Comparison of ENCODE assay signal across 27 cellular contexts in genomic region chr17:18203308-18203707, GRCh38. TPM values are rescaled to one million over a fixed set of nuclear protein-coding genes. Genes with fewer than 3 reads are reported as not detected.
DNase-seq lines count a peak whose midpoint lies in the region; ATAC-seq, FAIRE-seq and TF ChIP-seq lines count a peak whose summit lies in the region.
"Had no signal": no experiment of that assay in that cellular context is flagged by ENCODE, and none has a peak within 500 bp of the region (broad histone marks: within the 10 kb centered on the region; RNA-seq: fewer than 3 reads in every experiment).

No MANE protein-coding gene starts in this region.

- TF ChIP-seq RAD21 in H1 (IDR thresholded peaks at IDR 0.05 in 1 of 2, conservative IDR thresholded peaks at IDR 0.05 in 1 of 2; ENCODE audit: low read depth in 2 of 2, low read length in 2 of 2), result no peak

- H2BK12ac ChIP-seq in H9 (ENCODE audit: insufficient read length, low read depth, low read length) (no peak overlapping the region), H1 (ENCODE audit: low read depth, low read length) (no peak overlapping the region)

- no peak overlapping the region for H2BK120ac ChIP-seq in H9 (ENCODE audit: low read depth, low read length, poor library complexity, severe bottlenecking)
- no peak overlapping the region for H2BK120ac ChIP-seq in H1 (replicated peaks; ENCODE audit: low read depth, low read length)

- no peak overlapping the region for H3K56ac ChIP-seq in H9 (ENCODE audit: insufficient read length, low read depth, low read length)
- no peak overlapping the region for H3K56ac ChIP-seq in H1 (replicated peaks; ENCODE audit: insufficient read length, low read depth, low read length)

- H3K36me3 Mint-ChIP-seq in CD8-positive, alpha-beta memory T cell, result peaks cover 3 to 83% (median 10%) of the 10 kb centered on the region in 3 donors
- peaks cover 16 to 57% (median 30%) of the 10 kb centered on the region in 3 experiments for H3K36me3 Mint-ChIP-seq in H9 (ENCODE audit: insufficient read depth in 1 of 3, low read depth in 3 of 3)

- no peak overlapping the region for H3K4ac ChIP-seq in H9 (ENCODE audit: low read depth, low read length)
- H3K4ac ChIP-seq in H1 (replicated peaks; ENCODE audit: insufficient read length, low read depth, low read length), result no peak overlapping the region

- no peak overlapping the region for H2AK5ac ChIP-seq in H9 (ENCODE audit: insufficient read length, low read length)
- H2AK5ac ChIP-seq in H1 (ENCODE audit: low read depth, low read length), result no peak overlapping the region

- no peaks in the 10 kb centered on the region for H3K9me3 Mint-ChIP-seq in CD8-positive, alpha-beta memory T cell
- H3K9me3 Mint-ChIP-seq in H9, result no peaks in the 10 kb centered on the region
- H3K9me3 Mint-ChIP-seq: mesothelial cell of epicardium, nephron, T-cell had no signal

- H2BK5ac ChIP-seq in H9 (ENCODE audit: insufficient read length, low read length), result no peak overlapping the region
- H2BK5ac ChIP-seq in H1 (ENCODE audit: low read depth, low read length), result no peak overlapping the region

- no peak overlapping the region for H4K91ac ChIP-seq in H9 (ENCODE audit: insufficient read length, low read depth, low read length)
- H4K91ac ChIP-seq in H1 (replicated peaks; ENCODE audit: insufficient read length, low read length), result no peak overlapping the region

- H3K9ac ChIP-seq in H9 (ENCODE audit: extremely low read depth, insufficient read length, low read length), result no peak overlapping the region
- no peak overlapping the region for H3K9ac ChIP-seq in H1 (replicated peaks in 1 of 4; ENCODE audit: extremely low read depth in 1 of 4, low read depth in 3 of 4, low read length in 3 of 4)

- H3K27ac Mint-ChIP-seq in CD8-positive, alpha-beta memory T cell, result peak overlapping the region; percentile 14 to 68 (median 48)
- peak overlapping the region; percentile 65 to 88 (median 87); a peak in 6 of 7 replicates for H3K27ac Mint-ChIP-seq in H9
- H3K27ac Mint-ChIP-seq: mesothelial cell of epicardium, nephron, T-cell had no signal

- CTCF ChIA-PET in CD8-positive, alpha-beta memory T cell (lab: Charles Lee), result no interaction called here
- CTCF ChIA-PET in H1 (lab: Charles Lee; ENCODE audit: partially characterized antibody), result interaction anchor here (0.7 to 9.0 kb wide), 7 partner anchors 12 to 88 kb away, joined by 3 to 99 read pairs (median 4); no protein-coding TSS in a partner anchor

- no peak for TF ChIP-seq EP300 in H1 (IDR thresholded peaks at IDR 0.05; ENCODE audit: borderline replicate concordance in 1 of 2, low read depth in 2 of 2, low read length in 2 of 2)

- no peak overlapping the region for H4K5ac ChIP-seq in H9 (ENCODE audit: insufficient read length, low read depth, low read length)
- no peak overlapping the region for H4K5ac ChIP-seq in H1 (ENCODE audit: insufficient read length, low read depth, low read length)

- WGBS in H9 (ENCODE audit: extremely low coverage, insufficient read length, low lambda C conversion rate), result no CpG with 5 or more reads among the region's 7 CpGs
- 75% methylated on average over 7 of the region's 7 CpGs; no CpG with 5 or more reads in 1 of the 2 experiments for WGBS in H1 (ENCODE audit: extremely low coverage in 1 of 2, insufficient coverage in 1 of 2, insufficient read length in 1 of 2, insufficient replicate concordance in 2 of 2, low coverage in 1 of 2, low lambda C conversion rate in 2 of 2, missing lambda C conversion rate in 1 of 2), 2 experiments

- H3K79me2 ChIP-seq in H9 (ENCODE audit: insufficient read depth, low read length) (peaks cover under 1% of the 10 kb centered on the region; the same call in 1 of the 2 replicates), H1 (ENCODE audit: control insufficient read depth in 1 of 2, insufficient read depth in 2 of 2, low read length in 2 of 2) (peaks cover 0 to 54% of the 10 kb centered on the region in 2 experiments; a peak in 2 of 4 replicates)

- peaks cover 26 to 44% (median 37%) of the 10 kb centered on the region in 3 donors for H3K4me1 Mint-ChIP-seq in CD8-positive, alpha-beta memory T cell
- peaks cover 22 to 25% of the 10 kb centered on the region in 2 experiments for H3K4me1 Mint-ChIP-seq in H9
- H3K4me1 Mint-ChIP-seq: mesothelial cell of epicardium, nephron had no signal

- no peaks in the 10 kb centered on the region for H3K27me3 Mint-ChIP-seq in CD8-positive, alpha-beta memory T cell
- no peaks in the 10 kb centered on the region for H3K27me3 Mint-ChIP-seq in H9 (ENCODE audit: low read depth)
- H3K27me3 Mint-ChIP-seq: CD4-positive, alpha-beta memory T cell; T-cell had no signal

- ATAC-seq in mucosa of descending colon (peak; percentile 78), HG02798 (IDR thresholded peaks at IDR 0.05; ENCODE audit: poor library complexity, unreplicated experiment) (no peak)
- ATAC-seq: stimulated activated naive CD8-positive, alpha-beta T cell treated with anti-CD3 and anti-CD28 coated beads, Interleukin-15, Interleukin-2, amounts not matched to agents 100 U/mL and 50 U/mL, for 24 hours; T-cell had no signal

- H3K27me3 ChIP-seq in CD8-positive, alpha-beta memory T cell (ENCODE audit: insufficient read depth, low read length, poor library complexity, severe bottlenecking), result no peaks in the 10 kb centered on the region
- no peaks in the 10 kb centered on the region for H3K27me3 ChIP-seq in H9 (ENCODE audit: insufficient read depth, low read length)
- no peaks in the 10 kb centered on the region for H3K27me3 ChIP-seq in H1 (replicated peaks in 1 of 4; ENCODE audit: control insufficient read depth in 3 of 4, extremely low read depth in 1 of 4, insufficient read depth in 3 of 4, low read length in 3 of 4)
- H3K27me3 ChIP-seq: thyroid gland had no signal

- no peak overlapping the region for H3K4me3 ChIP-seq in CD8-positive, alpha-beta memory T cell (ENCODE audit: low read length)
- H3K4me3 ChIP-seq in H1 (ENCODE audit: extremely low read depth in 1 of 4, insufficient read depth in 2 of 4, low read depth in 3 of 4, low read length in 4 of 4) (no peak overlapping the region), mucosa of descending colon (no peak overlapping the region)
- H3K4me3 ChIP-seq: skin epidermis, thyroid gland had no signal

- H2BK15ac ChIP-seq in H9 (ENCODE audit: low read depth, low read length) (no peak overlapping the region), H1 (ENCODE audit: low read length) (no peak overlapping the region)

- H3K23me2 ChIP-seq in H9 (ENCODE audit: insufficient read length, low read depth, low read length, poor library complexity, severe bottlenecking) (no peaks in the 10 kb centered on the region), H1 (ENCODE audit: low read depth, low read length) (no peaks in the 10 kb centered on the region)

- TF ChIP-seq CTCF in H9 (conservative IDR thresholded peaks at IDR 0.05) (no peak), H1 (IDR thresholded peaks at IDR 0.05; ENCODE audit: control extremely low read depth in 1 of 3, insufficient read depth in 1 of 3, low read depth in 1 of 3, low read length in 3 of 3) (no peak), mucosa of descending colon (IDR thresholded peaks at IDR 0.05) (no peak), GM10266 (IDR thresholded peaks at IDR 0.05; ENCODE audit: control insufficient read depth, insufficient read depth, low read depth, missing control alignments) (no peak)

- H3K4me2 ChIP-seq in H9 (ENCODE audit: insufficient read depth, insufficient read length, low read length) (no peak overlapping the region), H1 (ENCODE audit: insufficient read depth in 1 of 2, low read depth in 2 of 2, low read length in 2 of 2) (peak overlapping the region; percentile 30 to 41; a peak in 2 of 4 replicates)

- H3K14ac ChIP-seq in H9 (ENCODE audit: insufficient read depth, low read length), result no peak overlapping the region
- H3K14ac ChIP-seq in H1 (ENCODE audit: insufficient read length), result no peak overlapping the region

- TF ChIP-seq POLR2A in H1 (IDR thresholded peaks at IDR 0.05; ENCODE audit: control extremely low read depth in 1 of 2, low read depth in 2 of 2, low read length in 2 of 2), result no peak

- H3K79me1 ChIP-seq in H9 (ENCODE audit: insufficient read depth, low read depth, low read length, poor library complexity, severe bottlenecking), result peaks cover 8% of the 10 kb centered on the region
- H3K79me1 ChIP-seq in H1 (ENCODE audit: low read depth, low read length), result peaks cover 25% of the 10 kb centered on the region

- H3K36me3 ChIP-seq in CD8-positive, alpha-beta memory T cell (ENCODE audit: insufficient read depth, low read length), result peaks cover 53% of the 10 kb centered on the region
- peaks cover 6 to 22% (median 13%) of the 10 kb centered on the region in 4 experiments; a peak in 6 of 8 replicates for H3K36me3 ChIP-seq in H1 (ENCODE audit: control insufficient read depth in 2 of 4, insufficient read depth in 4 of 4, low read length in 3 of 4)
- H3K36me3 ChIP-seq in mucosa of descending colon (ENCODE audit: low read depth), result no peaks in the 10 kb centered on the region

- H3K27ac ChIP-seq in CD8-positive, alpha-beta memory T cell (ENCODE audit: low read depth, low read length), result no peak overlapping the region
- no peak overlapping the region for H3K27ac ChIP-seq in H9 (ENCODE audit: insufficient read length, low read depth, low read length)
- H3K27ac ChIP-seq in H1 (ENCODE audit: low read depth, low read length), result 0 out of 2 replicates have a peak overlapping the region, but pooled peaks have one; percentile 32
- H3K27ac ChIP-seq: skin epidermis, thyroid gland had no signal

- H2BK20ac ChIP-seq in H9 (ENCODE audit: low read depth, low read length, poor library complexity, severe bottlenecking) (no peak overlapping the region), H1 (ENCODE audit: low read length) (no peak overlapping the region)

- intact Hi-C loops in mucosa of descending colon (cut with DNase I, micrococcal nuclease), result no loop called here

- POLR2A ChIA-PET in CD8-positive, alpha-beta memory T cell (lab: Charles Lee), result no interaction called here
- POLR2A ChIA-PET in H1 (lab: Charles Lee; ENCODE audit: partially characterized antibody), result interaction anchor here (0.9 to 3.3 kb wide), 6 partner anchors 13 to 89 kb away, joined by 3 to 13 read pairs (median 4); partner anchors contain the start of genes ALKBH5 and MIEF2

- no peak for DNase-seq in CD8-positive, alpha-beta memory T cell
- DNase-seq in H9, result peak; percentile 80
- no peak for DNase-seq in H1 (ENCODE audit: low read depth in 1 of 2, low spot score in 2 of 2)
- no peak for DNase-seq in mucosa of descending colon
- DNase-seq in GM10266 (ENCODE audit: extremely low spot score), result no peak
- no peak for DNase-seq in DMS79 treated with DMSO at 0.1 percent for 48 hours (lab: John Stamatoyannopoulos, UW)
- DNase-seq: activated CD4-positive, alpha-beta T cell treated with anti-CD3 and anti-CD28 coated beads for 4 hours; activated CD8-positive, alpha-beta memory T cell treated with anti-CD3 and anti-CD28 coated beads, Interleukin-2, amount 50 U/mL, for 4 hours; activated effector memory CD4-positive, alpha-beta T cell treated with Interleukin-2 at 50 U/mL for 16 hours; aorta; CD4-positive, alpha-beta memory T cell; DMS79; KBM-7; NCI-H1694; NCI-H2171 treated with DMSO at 0.1 percent for 48 hours; NCI-H526 treated with DMSO at 0.1 percent for 48 hours; SIG-M5; stimulated activated CD4-positive, alpha-beta T cell treated with anti-CD3 and anti-CD28 coated beads, Interleukin-2, amount 100 ng/mL, for 48 hours; stimulated activated naive CD8-positive, alpha-beta T cell treated with anti-CD3 and anti-CD28 coated beads, Interleukin-15, Interleukin-2, amounts not matched to agents 100 U/mL and 50 U/mL, for 24 hours; T-cell; thyroid gland had no signal

- no peak overlapping the region for H3K4me3 Mint-ChIP-seq in CD8-positive, alpha-beta memory T cell
- H3K4me3 Mint-ChIP-seq in H9, result peak overlapping the region in 1 of 2 experiments; percentile 45; a peak in 1 of 5 replicates
- H3K4me3 Mint-ChIP-seq: CD4-positive, alpha-beta memory T cell; mesothelial cell of epicardium; nephron; T-cell had no signal

- no peaks in the 10 kb centered on the region for H4K20me1 ChIP-seq in H9 (ENCODE audit: control insufficient read depth, insufficient read depth, insufficient read length)
- H4K20me1 ChIP-seq in H1 (replicated peaks in 1 of 2; ENCODE audit: control insufficient read depth in 1 of 2, insufficient read depth in 2 of 2, low read length in 2 of 2), result peaks cover 16 to 38% of the 10 kb centered on the region in 2 experiments

- H3K4me1 ChIP-seq in CD8-positive, alpha-beta memory T cell (ENCODE audit: insufficient read depth, low read length), result peaks cover 7% of the 10 kb centered on the region
- H3K4me1 ChIP-seq in H9 (ENCODE audit: insufficient read depth, low read length) (no peaks in the 10 kb centered on the region; the same call in 1 of the 2 replicates), H1 (replicated peaks in 1 of 4; ENCODE audit: control insufficient read depth in 3 of 4, insufficient read depth in 4 of 4, low read length in 3 of 4) (peaks cover 0 to 8% (median 5%) of the 10 kb centered on the region in 4 experiments; a peak in 5 of 7 replicates), mucosa of descending colon (ENCODE audit: low read depth) (peaks cover 4% of the 10 kb centered on the region)

- H3T11ph ChIP-seq in H9 (ENCODE audit: low read length), result no peak overlapping the region

- H2AFZ ChIP-seq in H9 (ENCODE audit: low read length) (no peak overlapping the region), H1 (ENCODE audit: low read length) (no peak overlapping the region)

- no peak overlapping the region for H3K23ac ChIP-seq in H9 (ENCODE audit: insufficient read length, low read depth, low read length)
- H3K23ac ChIP-seq in H1 (ENCODE audit: insufficient read length), result no peak overlapping the region

- no peaks in the 10 kb centered on the region for H3K9me3 ChIP-seq in CD8-positive, alpha-beta memory T cell (ENCODE audit: low read length)
- H3K9me3 ChIP-seq in H9 (ENCODE audit: control insufficient read depth, low read depth, low read length), result no peaks in the 10 kb centered on the region
- H3K9me3 ChIP-seq in H1 (ENCODE audit: insufficient read depth in 2 of 2, low read depth in 1 of 2, low read length in 1 of 2), result no peaks in the 10 kb centered on the region
- H3K9me3 ChIP-seq in mucosa of descending colon, result no peaks in the 10 kb centered on the region
- H3K9me3 ChIP-seq: thyroid gland had no signal

- FAIRE-seq in H1 (lab: Jason Lieb, UNC), result peak; percentile 88
- FAIRE-seq: frontal cortex, TTC549 had no signal

- H3K18ac ChIP-seq in H9 (ENCODE audit: insufficient read length, low read depth, low read length) (no peak overlapping the region), H1 (ENCODE audit: extremely low read depth, low read length) (no peak overlapping the region)

- H4K8ac ChIP-seq in H9 (replicated peaks; ENCODE audit: insufficient read length, low read depth, low read length) (no peak overlapping the region), H1 (ENCODE audit: extremely low read depth, insufficient read depth, low read length) (no peak overlapping the region)

RNA-seq across cellular contexts. Expression of gene ALKBH5, which starts 19.7 kb away (rescaled TPM):
- 100 to 1,000 TPM; 117 to 123 TPM for total RNA-seq in CD8-positive, alpha-beta memory T cell
- polyA plus RNA-seq in CD8-positive, alpha-beta memory T cell, result 152 TPM
- total RNA-seq in H9 (2021) (89.8 and 92.5 TPM in 2 replicates), mucosa of descending colon (100 to 1,000 TPM in 1 of 3 donors, 10 to 100 TPM in 2; 70.7 to 151 (median 75.6) TPM)
- total RNA-seq in H1 (2021; fragmentation: NEBNext Ultra II Directional; extraction: Animal tissue kit (Norgen Biotek cat#: 25700)), result 86.4 and 86.6 TPM in 2 replicates
- polyA plus RNA-seq in H1 (2011; rRNA removed), result 63.7 and 66.5 TPM in 2 replicates
- 58.7 TPM for polyA plus RNA-seq in H1 (2011; cell fraction: cytosol; rRNA removed)
- polyA plus RNA-seq in H1 (2011; cell fraction: nucleus; rRNA removed), result 46.3 TPM
- polyA plus RNA-seq in H1 (2012, experiment 1 of 2), result 39.8 to 45.6 TPM (median 42.8 TPM) in 4 replicates
- 74.9 TPM for polyA plus RNA-seq in H1 (2012, experiment 2 of 2)
- 45.3 TPM for polyA plus RNA-seq in H1 (2013, experiment 1 of 2)
- polyA plus RNA-seq in H1 (2013, experiment 2 of 2), result 45.3 TPM
- polyA minus RNA-seq in H1 (2011; rRNA and poly(A)+ RNA removed), result 74.1 and 101 TPM in 2 replicates
- 76.5 TPM for polyA minus RNA-seq in H1 (2011; cell fraction: cytosol; rRNA and poly(A)+ RNA removed)
- 35.4 TPM for polyA minus RNA-seq in H1 (2011; cell fraction: nucleus; rRNA and poly(A)+ RNA removed)

RNA-seq across cellular contexts. Expression of gene LLGL1, which starts 22.1 kb away (rescaled TPM):
- total RNA-seq in CD8-positive, alpha-beta memory T cell, result 10 to 100 TPM; 24.3 to 26.3 TPM
- polyA plus RNA-seq in CD8-positive, alpha-beta memory T cell, result 1.5 TPM
- total RNA-seq in H9 (2021) (65.0 and 66.2 TPM in 2 replicates), mucosa of descending colon (10 to 100 TPM in 2 of 3 donors, 1 to 10 TPM in 1; 6.7 to 15.1 (median 10.3) TPM)
- 71.3 and 72.8 TPM in 2 replicates for total RNA-seq in H1 (2021; fragmentation: NEBNext Ultra II Directional; extraction: Animal tissue kit (Norgen Biotek cat#: 25700))
- polyA plus RNA-seq in H1 (2011; rRNA removed), result 107 and 137 TPM in 2 replicates
- polyA plus RNA-seq in H1 (2011; cell fraction: cytosol; rRNA removed), result 95.0 TPM
- 119 TPM for polyA plus RNA-seq in H1 (2011; cell fraction: nucleus; rRNA removed)
- polyA plus RNA-seq in H1 (2012, experiment 1 of 2), result 45.9 to 70.7 TPM (median 65.3 TPM) in 4 replicates
- 66.3 TPM for polyA plus RNA-seq in H1 (2012, experiment 2 of 2)
- 30.5 TPM for polyA plus RNA-seq in H1 (2013, experiment 1 of 2)
- 29.6 TPM for polyA plus RNA-seq in H1 (2013, experiment 2 of 2)
- polyA minus RNA-seq in H1 (2011; rRNA and poly(A)+ RNA removed), result 61.7 and 89.9 TPM in 2 replicates
- 61.0 TPM for polyA minus RNA-seq in H1 (2011; cell fraction: cytosol; rRNA and poly(A)+ RNA removed)
- polyA minus RNA-seq in H1 (2011; cell fraction: nucleus; rRNA and poly(A)+ RNA removed), result 46.1 TPM

RNA-seq across cellular contexts. Expression of gene FLII, which starts 55.2 kb away (rescaled TPM):
- 100 to 1,000 TPM; 278 to 299 TPM for total RNA-seq in CD8-positive, alpha-beta memory T cell
- 216 TPM for polyA plus RNA-seq in CD8-positive, alpha-beta memory T cell
- total RNA-seq in H9 (2021) (298 and 314 TPM in 2 replicates), mucosa of descending colon (100 to 1,000 TPM; 278 to 319 (median 316) TPM)
- total RNA-seq in H1 (2021; fragmentation: NEBNext Ultra II Directional; extraction: Animal tissue kit (Norgen Biotek cat#: 25700)), result 300 and 324 TPM in 2 replicates
- 549 and 674 TPM in 2 replicates for polyA plus RNA-seq in H1 (2011; rRNA removed)
- 437 TPM for polyA plus RNA-seq in H1 (2011; cell fraction: cytosol; rRNA removed)
- 871 TPM for polyA plus RNA-seq in H1 (2011; cell fraction: nucleus; rRNA removed)
- polyA plus RNA-seq in H1 (2012, experiment 1 of 2), result 271 to 422 TPM (median 386 TPM) in 4 replicates
- polyA plus RNA-seq in H1 (2012, experiment 2 of 2), result 333 TPM
- polyA plus RNA-seq in H1 (2013, experiment 1 of 2), result 161 TPM
- polyA plus RNA-seq in H1 (2013, experiment 2 of 2), result 153 TPM
- 400 and 457 TPM in 2 replicates for polyA minus RNA-seq in H1 (2011; rRNA and poly(A)+ RNA removed)
- 246 TPM for polyA minus RNA-seq in H1 (2011; cell fraction: cytosol; rRNA and poly(A)+ RNA removed)
- 198 TPM for polyA minus RNA-seq in H1 (2011; cell fraction: nucleus; rRNA and poly(A)+ RNA removed)

RNA-seq across cellular contexts. Expression of gene MIEF2, which starts 57.2 kb away (rescaled TPM):
- 1 to 10 TPM; 5.5 to 5.6 TPM for total RNA-seq in CD8-positive, alpha-beta memory T cell
- 14.1 TPM for polyA plus RNA-seq in CD8-positive, alpha-beta memory T cell
- 10.2 and 10.3 TPM in 2 replicates for total RNA-seq in H9 (2021)
- total RNA-seq in H1 (2021; fragmentation: NEBNext Ultra II Directional; extraction: Animal tissue kit (Norgen Biotek cat#: 25700)), result 9.9 and 12.4 TPM in 2 replicates
- 24.9 and 39.6 TPM in 2 replicates for polyA plus RNA-seq in H1 (2011; rRNA removed)
- polyA plus RNA-seq in H1 (2011; cell fraction: cytosol; rRNA removed), result 25.9 TPM
- 28.3 TPM for polyA plus RNA-seq in H1 (2011; cell fraction: nucleus; rRNA removed)
- polyA plus RNA-seq in H1 (2012, experiment 1 of 2), result 6.3 to 11.5 TPM (median 11.1 TPM) in 4 replicates
- polyA plus RNA-seq in H1 (2012, experiment 2 of 2), result 9.9 TPM
- polyA plus RNA-seq in H1 (2013, experiment 1 of 2), result 4.7 TPM
- 4.4 TPM for polyA plus RNA-seq in H1 (2013, experiment 2 of 2)
- 10.8 and 14.9 TPM in 2 replicates for polyA minus RNA-seq in H1 (2011; rRNA and poly(A)+ RNA removed)
- 20.9 TPM for polyA minus RNA-seq in H1 (2011; cell fraction: cytosol; rRNA and poly(A)+ RNA removed)
- polyA minus RNA-seq in H1 (2011; cell fraction: nucleus; rRNA and poly(A)+ RNA removed), result 23.0 TPM
- 10 to 100 TPM; 13.4 to 20.7 (median 16.4) TPM for total RNA-seq in mucosa of descending colon
